ENCODE assay signal across 24 cellular contexts in the genomic region with DNA sequence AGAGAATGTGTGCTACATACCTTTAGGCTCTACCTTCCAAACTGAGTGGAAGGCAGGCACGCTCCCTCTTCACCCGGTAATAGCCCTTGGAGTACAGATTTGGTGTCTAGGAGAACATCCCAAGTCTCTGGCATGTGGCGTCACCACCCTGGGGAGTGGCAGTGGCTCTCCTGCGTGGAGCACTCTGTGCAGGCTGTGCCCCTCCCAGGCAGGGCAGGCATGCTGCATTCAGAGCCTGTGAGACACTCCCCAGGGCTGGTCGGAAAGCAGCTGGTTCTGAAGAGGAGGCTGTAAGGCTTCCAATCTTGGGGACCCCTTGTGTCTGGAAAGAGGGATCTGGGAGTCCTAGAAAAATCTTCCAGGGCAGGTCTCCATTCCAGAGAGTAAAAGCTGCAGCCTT.
"Had no signal": no experiment of that assay in that cellular context is flagged by ENCODE, and none has a peak within 500 bp of the region (broad histone marks: within the 10 kb centered on the region; RNA-seq: fewer than 3 reads in every experiment).

No MANE protein-coding gene starts in this region.

- H3K4me1 ChIP-seq: heart right ventricle, lower lobe of right lung, parathyroid adenoma had no signal

- H3K36me3 ChIP-seq: heart right ventricle, lower lobe of right lung, neutrophil, WERI-Rb-1 had no signal

- H3K4me3 Mint-ChIP-seq: activated naive CD8-positive, alpha-beta T cell treated with anti-CD3 and anti-CD28 coated beads, Interleukin-2, amount 10 ng/mL, durations not matched to agents 7 days and 5 days; dendritic cell treated with granulocyte-macrophage colony-stimulating factor and Interleukin-4, amounts not matched to agents 40 ng/mL and 50 ng/mL, for 4 days; nephron; T-cell; T-helper 2 cell treated with Interferon-gamma antibody and Interleukin-4, amounts not matched to agents 5 μg/mL and 100 μg/mL, for 36 hours had no signal

- DNase-seq: activated CD4-positive, alpha-beta T cell treated with anti-CD3 and anti-CD28 coated beads for 1 hour; activated naive CD4-positive, alpha-beta T cell treated with Interleukin-2 at 50 U/mL for 16 hours; activated naive CD8-positive, alpha-beta T cell treated with anti-CD3 and anti-CD28 coated beads, Interleukin-2, amount 10 ng/mL, durations not matched to agents 7 days and 5 days; activated T-cell treated with anti-CD3 and anti-CD28 coated beads, Interleukin-2, amount 50 U/mL, for 48 hours; amniotic stem cell; cerebellar nuclear complex; effector CD8-positive, alpha-beta T cell; erythroblast; foreskin fibroblast; heart right ventricle; islet precursor cell; lower lobe of right lung; mesendoderm; right cardiac atrium; SK-N-SH; stimulated activated CD4-positive, alpha-beta T cell treated with anti-CD3 and anti-CD28 coated beads, Interleukin-1b, Interleukin-23, amount 100 ng/mL, for 48 hours; T-cell; testis; WERI-Rb-1 had no signal

- H3K4me1 Mint-ChIP-seq: activated naive CD8-positive, alpha-beta T cell treated with anti-CD3 and anti-CD28 coated beads, Interleukin-2, amount 10 ng/mL, durations not matched to agents 7 days and 5 days; nephron; T-cell had no signal

- H3K27ac ChIP-seq: heart right ventricle, lower lobe of right lung, neutrophil, parathyroid adenoma, testis, WERI-Rb-1 had no signal

- H3K27me3 Mint-ChIP-seq: activated naive CD8-positive, alpha-beta T cell treated with anti-CD3 and anti-CD28 coated beads, Interleukin-2, amount 10 ng/mL, durations not matched to agents 7 days and 5 days; dendritic cell treated with granulocyte-macrophage colony-stimulating factor and Interleukin-4, amounts not matched to agents 40 ng/mL and 50 ng/mL, for 4 days; T-cell had no signal

- H3K9me3 Mint-ChIP-seq: activated naive CD8-positive, alpha-beta T cell treated with anti-CD3 and anti-CD28 coated beads, Interleukin-2, amount 10 ng/mL, durations not matched to agents 7 days and 5 days; dendritic cell treated with granulocyte-macrophage colony-stimulating factor and Interleukin-4, amounts not matched to agents 40 ng/mL and 50 ng/mL, for 4 days; T-cell; T-helper 2 cell treated with Interferon-gamma antibody and Interleukin-4, amounts not matched to agents 5 μg/mL and 100 μg/mL, for 36 hours had no signal

- H3K27me3 ChIP-seq: neutrophil, testis had no signal

- H3K4me3 ChIP-seq: heart right ventricle, lower lobe of right lung, testis had no signal

- H3K27ac Mint-ChIP-seq: activated naive CD8-positive, alpha-beta T cell treated with anti-CD3 and anti-CD28 coated beads, Interleukin-2, amount 10 ng/mL, durations not matched to agents 7 days and 5 days; dendritic cell treated with granulocyte-macrophage colony-stimulating factor and Interleukin-4, amounts not matched to agents 40 ng/mL and 50 ng/mL, for 4 days; nephron; T-cell; T-helper 2 cell treated with Interferon-gamma antibody and Interleukin-4, amounts not matched to agents 5 μg/mL and 100 μg/mL, for 36 hours had no signal

- ATAC-seq: heart right ventricle, T-cell had no signal

- H3K9me3 ChIP-seq: heart right ventricle, lower lobe of right lung, neutrophil, SK-N-SH, testis had no signal

- H3K36me3 Mint-ChIP-seq: activated naive CD8-positive, alpha-beta T cell treated with anti-CD3 and anti-CD28 coated beads, Interleukin-2, amount 10 ng/mL, durations not matched to agents 7 days and 5 days; T-cell had no signal
